ENCODE assay signal across 13 cellular contexts in genomic region chr3:31530039-31530983, GRCh38. TPM values are rescaled to one million over a fixed set of nuclear protein-coding genes. Genes with fewer than 3 reads are reported as not detected.
DNase-seq lines count a peak whose midpoint lies in the region; ATAC-seq and TF ChIP-seq lines count a peak whose summit lies in the region.
"Had no signal": no experiment of that assay in that cellular context is flagged by ENCODE, and none has a peak within 500 bp of the region (broad histone marks: within the 10 kb centered on the region; RNA-seq: fewer than 3 reads in every experiment).

No MANE protein-coding gene starts in this region.

- no peaks in the 10 kb centered on the region for H3K4me1 Mint-ChIP-seq in type B pancreatic cell (ENCODE audit: unreplicated experiment)
- peaks cover 13% of the 10 kb centered on the region for H3K4me1 Mint-ChIP-seq in WTC11

- intact Hi-C loops in cardiac septum (cut with DNase I), result loop anchor here (5.0 to 10.0 kb wide), 3 partner anchors 237 to 584 kb away; no protein-coding TSS in a partner anchor
- intact Hi-C loops in left lung (cut with DNase I), result no loop called here

- H3K4me3 ChIP-seq in cardiac muscle cell (peak overlapping the region; percentile 45), SJCRH30 (peak overlapping the region; percentile 81; the same call in 1 of the 2 replicates), left lung (peak overlapping the region; percentile 92 to 93), thymus (ENCODE audit: low read length) (peak overlapping the region; percentile 79)

- CTCF ChIA-PET in WTC11 (lab: Charles Lee), result interaction anchor here (2.8 to 4.3 kb wide), 2 partner anchors 32 to 38 kb away, joined by 7 to 38 read pairs; no protein-coding TSS in a partner anchor

- H3K36me3 ChIP-seq in cardiac muscle cell, result no peaks in the 10 kb centered on the region
- no peaks in the 10 kb centered on the region for H3K36me3 ChIP-seq in SJCRH30
- no peaks in the 10 kb centered on the region for H3K36me3 ChIP-seq in left lung
- no peaks in the 10 kb centered on the region for H3K36me3 ChIP-seq in thymus (ENCODE audit: control insufficient read depth, insufficient read depth)

- DNase-seq in cardiac muscle cell (ENCODE audit: low read depth in 1 of 2, low spot score in 1 of 2), result no peak
- no peak for DNase-seq in cardiac septum (ENCODE audit: low spot score)
- no peak for DNase-seq in SJCRH30
- DNase-seq in left lung, result peak in 1 of 2 donors; percentile 6
- no peak for DNase-seq in type B pancreatic cell (ENCODE audit: extremely low spot score, unreplicated experiment)
- no peak for DNase-seq in WTC11 (ENCODE audit: low spot score)
- no peak for DNase-seq in NCI-H1436 (lab: John Stamatoyannopoulos, UW)
- DNase-seq: ACHN, DMS153, hypothalamus, NCI-H510A had no signal

- H3K9me3 Mint-ChIP-seq in type B pancreatic cell (peaks cover 4% of the 10 kb centered on the region), WTC11 (no peaks in the 10 kb centered on the region)

- H3K27me3 ChIP-seq in cardiac muscle cell (no peaks in the 10 kb centered on the region), SJCRH30 (no peaks in the 10 kb centered on the region), left lung (no peaks in the 10 kb centered on the region), thymus (ENCODE audit: control insufficient read depth, insufficient read depth) (no peaks in the 10 kb centered on the region)

- no peaks in the 10 kb centered on the region for H3K27me3 Mint-ChIP-seq in type B pancreatic cell
- H3K27me3 Mint-ChIP-seq in WTC11 (ENCODE audit: low read depth), result no peaks in the 10 kb centered on the region
- H3K27me3 Mint-ChIP-seq: activated naive CD8-positive, alpha-beta T cell had no signal

- no peak for TF ChIP-seq CTCF in cardiac muscle cell (IDR thresholded peaks at IDR 0.05; ENCODE audit: low read depth, low read length)
- no peak for TF ChIP-seq CTCF in left lung (IDR thresholded peaks at IDR 0.05)
- no peak for TF ChIP-seq CTCF in type B pancreatic cell (conservative IDR thresholded peaks at IDR 0.05)
- no peak for TF ChIP-seq CTCF in WTC11 (IDR thresholded peaks at IDR 0.05)

- no peak overlapping the region for H3K27ac ChIP-seq in cardiac muscle cell
- H3K27ac ChIP-seq in SJCRH30, result no peak overlapping the region
- H3K27ac ChIP-seq in left lung, result peak overlapping the region in 1 of 2 donors; percentile 98
- no peak overlapping the region for H3K27ac ChIP-seq in thymus (ENCODE audit: low read depth)

- H3K4me1 ChIP-seq in cardiac muscle cell (ENCODE audit: low read depth) (peaks cover 17% of the 10 kb centered on the region), SJCRH30 (no peaks in the 10 kb centered on the region), left lung (peaks cover 12 to 25% of the 10 kb centered on the region in 2 donors), thymus (ENCODE audit: control insufficient read depth, insufficient read depth, low read length) (no peaks in the 10 kb centered on the region)

- ATAC-seq in left lung (no peak), WTC11 (no peak)

- no peaks in the 10 kb centered on the region for H3K9me3 ChIP-seq in cardiac muscle cell (ENCODE audit: low read depth)
- H3K9me3 ChIP-seq in SJCRH30 (replicated peaks), result no peaks in the 10 kb centered on the region
- H3K9me3 ChIP-seq in left lung, result no peaks in the 10 kb centered on the region
- H3K9me3 ChIP-seq in thymus (ENCODE audit: control insufficient read depth), result no peaks in the 10 kb centered on the region

- 77% methylated on average over 11 of the region's 11 CpGs for WGBS in thymus

- H3K27ac Mint-ChIP-seq in type B pancreatic cell, result no peak overlapping the region
- H3K27ac Mint-ChIP-seq in WTC11, result no peak overlapping the region

- H3K36me3 Mint-ChIP-seq in type B pancreatic cell (peaks cover 6% of the 10 kb centered on the region), WTC11 (no peaks in the 10 kb centered on the region)

- H3K4me3 Mint-ChIP-seq in type B pancreatic cell (no peak overlapping the region), WTC11 (no peak overlapping the region)
- H3K4me3 Mint-ChIP-seq: activated naive CD8-positive, alpha-beta T cell had no signal

- POLR2A ChIA-PET in WTC11 (lab: Charles Lee), result no interaction called here

TF ChIP-seq in WTC11, 78 proteins besides CTCF, POLR2A, EP300 and RAD21 (continues in another document):
- TF ChIP-seq USF1 (CRISPR knock-in tag; IDR thresholded peaks at IDR 0.05), result no peak
- no peak for TF ChIP-seq AFF4 (CRISPR knock-in tag; IDR thresholded peaks at IDR 0.05; ENCODE audit: borderline replicate concordance)
- no peak for TF ChIP-seq ZNF512 (CRISPR knock-in tag; IDR thresholded peaks at IDR 0.05; ENCODE audit: borderline replicate concordance)
- TF ChIP-seq ZNF425 (CRISPR knock-in tag; conservative IDR thresholded peaks at IDR 0.05), result no peak
- no peak for TF ChIP-seq PREB (CRISPR knock-in tag; IDR thresholded peaks at IDR 0.05; ENCODE audit: borderline replicate concordance)

RNA-seq across cellular contexts. Expression of gene STT3B, which starts 2.4 kb away (rescaled TPM):
- total RNA-seq in cardiac muscle cell, result 106 and 124 TPM in 2 replicates
- polyA plus RNA-seq in cardiac muscle cell, result 105 and 113 TPM in 2 replicates
- 91.3 TPM for total RNA-seq in cardiac septum
- 64.4 and 66.1 TPM in 2 replicates for total RNA-seq in SJCRH30 (2014; rRNA removed; shearing (Covaris generic))
- 100 to 1,000 TPM; 127 to 139 TPM for total RNA-seq in left lung
- polyA plus RNA-seq in thymus, result 84.8 TPM
- 180 and 235 TPM in 2 replicates for total RNA-seq in type B pancreatic cell (ENCODE audit: low replicate concordance)
- total RNA-seq in WTC11 (2021), result 103 to 107 TPM (median 105 TPM) in 3 replicates
